ENCODE assay signal across 31 cellular contexts in genomic region chr2:223062304-223062845, GRCh38. TPM values are rescaled to one million over a fixed set of nuclear protein-coding genes. Genes with fewer than 3 reads are reported as not detected.
DNase-seq lines count a peak whose midpoint lies in the region; TF ChIP-seq lines count a peak whose summit lies in the region.
"Had no signal": no experiment of that assay in that cellular context is flagged by ENCODE, and none has a peak within 500 bp of the region (broad histone marks: within the 10 kb centered on the region; RNA-seq: fewer than 3 reads in every experiment).

No MANE protein-coding gene starts in this region.

- 44 to 49% methylated on average over 3 of the region's 3 CpGs for WGBS in GM23248 (ENCODE audit: low coverage in 1 of 2, low lambda C conversion rate in 2 of 2, missing lambda C conversion rate in 2 of 2), 2 experiments

- CTCF ChIA-PET in Caco-2 (lab: Charles Lee), result interaction anchor here (0.5 kb wide), 1 partner anchor 404 kb away, joined by 3 read pairs; no protein-coding TSS in a partner anchor
- CTCF ChIA-PET in activated CD4-positive, alpha-beta T cell treated with anti-CD3 and anti-CD28 coated beads, Interleukin-2, amount 10 ng/mL, durations not matched to agents 7 days and 5 days (lab: Charles Lee), result no interaction called here

- no peak overlapping the region for H3K4me3 Mint-ChIP-seq in Caco-2 (ENCODE audit: unreplicated experiment)
- no peak overlapping the region for H3K4me3 Mint-ChIP-seq in activated CD4-positive, alpha-beta T cell treated with anti-CD3 and anti-CD28 coated beads, Interleukin-2, amount 10 ng/mL, durations not matched to agents 7 days and 5 days
- H3K4me3 Mint-ChIP-seq: activated T-cell treated with anti-CD3 and anti-CD28 coated beads, Interleukin-2, amount 50 U/mL, for 24 hours; CD4-positive, alpha-beta T cell; natural killer cell treated with Interleukin-12 subunit alpha and Interleukin-12 subunit beta and Interleukin-15 and Interleukin-18, amount 100 ng/mL, for 72 hours had no signal

- no peak overlapping the region; the same call in 1 of the 2 replicates for H3K4me3 ChIP-seq in GM23248
- no peak overlapping the region for H3K4me3 ChIP-seq in Caco-2 (ENCODE audit: low read depth, low read length)
- H3K4me3 ChIP-seq: body of pancreas, heart right ventricle, lower lobe of right lung, mucosa of descending colon, pancreas, spleen, upper lobe of left lung had no signal

- peak overlapping the region; percentile 24 for H3K27ac ChIP-seq in GM23248
- H3K27ac ChIP-seq: body of pancreas, epithelial cell of prostate, heart right ventricle, lower lobe of right lung, pancreas, RWPE1, spleen, upper lobe of left lung, VCaP had no signal

- no peak for TF ChIP-seq CTCF in Caco-2 (IDR thresholded peaks at IDR 0.05; ENCODE audit: insufficient read depth in 1 of 2, low read depth in 1 of 2, low read length in 1 of 2, severe bottlenecking in 1 of 2, unreplicated experiment in 1 of 2)

- peak overlapping the region; percentile 10; the same call in 1 of the 2 replicates for H2AFZ ChIP-seq in GM23248

- H3K4me1 ChIP-seq in GM23248 (ENCODE audit: insufficient read depth) (peaks cover 16% of the 10 kb centered on the region), Caco-2 (peaks cover 11% of the 10 kb centered on the region)
- H3K4me1 ChIP-seq: lower lobe of right lung had no signal

- POLR2A ChIA-PET in Caco-2 (lab: Charles Lee), result no interaction called here
- POLR2A ChIA-PET in activated CD4-positive, alpha-beta T cell treated with anti-CD3 and anti-CD28 coated beads, Interleukin-2, amount 10 ng/mL, durations not matched to agents 7 days and 5 days (lab: Charles Lee), result no interaction called here

- H3K27me3 Mint-ChIP-seq in Caco-2 (ENCODE audit: insufficient read depth, unreplicated experiment), result peaks cover 14% of the 10 kb centered on the region
- peaks cover 2% of the 10 kb centered on the region for H3K27me3 Mint-ChIP-seq in activated CD4-positive, alpha-beta T cell treated with anti-CD3 and anti-CD28 coated beads, Interleukin-2, amount 10 ng/mL, durations not matched to agents 7 days and 5 days

- H3K79me2 ChIP-seq in GM23248 (ENCODE audit: insufficient read depth), result no peaks in the 10 kb centered on the region

- H3K9me3 Mint-ChIP-seq in Caco-2 (ENCODE audit: unreplicated experiment), result peaks cover 11% of the 10 kb centered on the region
- H3K9me3 Mint-ChIP-seq in activated CD4-positive, alpha-beta T cell treated with anti-CD3 and anti-CD28 coated beads, Interleukin-2, amount 10 ng/mL, durations not matched to agents 7 days and 5 days, result no peaks in the 10 kb centered on the region
- H3K9me3 Mint-ChIP-seq: activated T-cell treated with anti-CD3 and anti-CD28 coated beads, Interleukin-2, amount 50 U/mL, for 24 hours; CD4-positive, alpha-beta T cell; natural killer cell treated with Interleukin-12 subunit alpha and Interleukin-12 subunit beta and Interleukin-15 and Interleukin-18, amount 100 ng/mL, for 72 hours had no signal

- no peak overlapping the region for H3K27ac Mint-ChIP-seq in Caco-2 (ENCODE audit: unreplicated experiment)
- H3K27ac Mint-ChIP-seq in activated CD4-positive, alpha-beta T cell treated with anti-CD3 and anti-CD28 coated beads, Interleukin-2, amount 10 ng/mL, durations not matched to agents 7 days and 5 days, result no peak overlapping the region
- H3K27ac Mint-ChIP-seq: activated T-cell treated with anti-CD3 and anti-CD28 coated beads, Interleukin-2, amount 50 U/mL, for 24 hours; CD4-positive, alpha-beta T cell; natural killer cell treated with Interleukin-12 subunit alpha and Interleukin-12 subunit beta and Interleukin-15 and Interleukin-18, amount 100 ng/mL, for 72 hours; T-helper 17 cell had no signal

- H3K36me3 ChIP-seq in GM23248 (ENCODE audit: low read depth), result no peaks in the 10 kb centered on the region
- H3K36me3 ChIP-seq in Caco-2 (ENCODE audit: control insufficient read depth, insufficient read depth, low read length), result no peaks in the 10 kb centered on the region
- H3K36me3 ChIP-seq: heart right ventricle, lower lobe of right lung, pancreas, spleen, upper lobe of left lung had no signal

- DNase-seq in GM23248 (peak; percentile 68), amniotic epithelial cell (ENCODE audit: low read depth) (peak; percentile 63), iris pigment epithelial cell (ENCODE audit: low read depth) (peak; percentile 68), Caco-2 (no peak), cortex of kidney (lab: John Stamatoyannopoulos, UW) (no peak), NCI-H1417 treated with DMSO at 0.1 percent for 48 hours (lab: John Stamatoyannopoulos, UW) (no peak)
- no peak for DNase-seq in activated CD4-positive, alpha-beta T cell treated with anti-CD3 and anti-CD28 coated beads, Interleukin-2, amount 10 ng/mL, durations not matched to agents 7 days and 5 days
- DNase-seq: activated CD4-positive, alpha-beta T cell treated with anti-CD3 and anti-CD28 coated beads for 48 hours; activated gamma-delta T cell treated with Interleukin-2 at 50 U/mL for 16 hours; activated T-cell treated with anti-CD3 and anti-CD28 coated beads, Interleukin-2, amount 50 U/mL, for 24 hours; AML-193; body of pancreas; CD4-positive, alpha-beta T cell; cerebellar nuclear complex; DMS 273 treated with DMSO at 0.1 percent for 48 hours; heart right ventricle; KG1; lower lobe of right lung; mucosa of descending colon; NCI-H1417; NCI-H345; pancreas; spleen; T-helper 17 cell; upper lobe of left lung had no signal

- in situ Hi-C loops in GM23248 (cut with MboI), result no loop called here

- intact Hi-C loops in Caco-2 (cut with micrococcal nuclease; ENCODE audit: unreplicated experiment), result no loop called here

- no peaks in the 10 kb centered on the region for H3K4me1 Mint-ChIP-seq in Caco-2 (ENCODE audit: low read depth, unreplicated experiment)
- H3K4me1 Mint-ChIP-seq in activated CD4-positive, alpha-beta T cell treated with anti-CD3 and anti-CD28 coated beads, Interleukin-2, amount 10 ng/mL, durations not matched to agents 7 days and 5 days, result no peaks in the 10 kb centered on the region
- H3K4me1 Mint-ChIP-seq: T-helper 17 cell had no signal

- H4K20me1 ChIP-seq in GM23248 (ENCODE audit: insufficient read depth), result no peaks in the 10 kb centered on the region

- BruUV-seq in Caco-2 (replicated peaks; lab: Mats Ljungman, UMichigan), result no TSS peak

- H3K9me2 ChIP-seq in GM23248 (ENCODE audit: insufficient read depth), result no peaks in the 10 kb centered on the region

- peaks cover 13% of the 10 kb centered on the region for H3F3A ChIP-seq in GM23248 (ENCODE audit: insufficient read depth)

- H3K9ac ChIP-seq in GM23248, result no peak overlapping the region

- no peaks in the 10 kb centered on the region for H3K36me3 Mint-ChIP-seq in Caco-2 (ENCODE audit: insufficient read depth, unreplicated experiment)
- no peaks in the 10 kb centered on the region for H3K36me3 Mint-ChIP-seq in activated CD4-positive, alpha-beta T cell treated with anti-CD3 and anti-CD28 coated beads, Interleukin-2, amount 10 ng/mL, durations not matched to agents 7 days and 5 days (ENCODE audit: low read depth)
- H3K36me3 Mint-ChIP-seq: natural killer cell treated with Interleukin-12 subunit alpha and Interleukin-12 subunit beta and Interleukin-15 and Interleukin-18, amount 100 ng/mL, for 72 hours had no signal

- H3K27me3 ChIP-seq in GM23248 (replicated peaks; ENCODE audit: insufficient read depth) (no peaks in the 10 kb centered on the region), Caco-2 (replicated peaks; ENCODE audit: control insufficient read depth, insufficient read depth, low read length) (no peaks in the 10 kb centered on the region)
- H3K27me3 ChIP-seq: body of pancreas, heart right ventricle, pancreas, upper lobe of left lung had no signal

- H3K9me3 ChIP-seq in GM23248 (ENCODE audit: low read depth) (no peaks in the 10 kb centered on the region), Caco-2 (no peaks in the 10 kb centered on the region)
- H3K9me3 ChIP-seq: body of pancreas, heart right ventricle, lower lobe of right lung, mucosa of descending colon, pancreas, spleen, upper lobe of left lung had no signal

- peak overlapping the region; percentile 59 for H3K4me2 ChIP-seq in GM23248 (ENCODE audit: unreplicated experiment)

RNA-seq across cellular contexts. Expression of gene KCNE4, which starts 10.4 kb away (rescaled TPM):
- 3.8 and 5.9 TPM in 2 replicates for total RNA-seq in GM23248 (2014; rRNA removed; shearing (Covaris generic))
- polyA plus RNA-seq in GM23248 (2016; fragmentation: Nextera tagmentation; extraction: Ambion mirVana), result 3.1 and 3.3 TPM in 2 replicates
- total RNA-seq in Caco-2 (2022), result not detected in 2 replicates
- not detected for total RNA-seq in activated CD4-positive, alpha-beta T cell treated with anti-CD3 and anti-CD28 coated beads, Interleukin-2, amount 10 ng/mL, durations not matched to agents 7 days and 5 days
- total RNA-seq: activated CD8-positive, alpha-beta memory T cell treated with anti-CD3 and anti-CD28 coated beads for 36 hours; CD4-positive, alpha-beta T cell; G401; natural killer cell treated with Interleukin-12 subunit alpha and Interleukin-12 subunit beta and Interleukin-15 and Interleukin-18, amount 100 ng/mL, for 72 hours; T-helper 17 cell had no signal

Comparison
In these comparisons a context has a peak if more than half of its experiments do, and no peak if none do; other contexts are left out.
1. DNase-seq: peak in GM23248 (single experiment), amniotic epithelial cell (single experiment) and iris pigment epithelial cell (single experiment); none in Caco-2 (0 of 2), cortex of kidney (single experiment), NCI-H1417 treated with DMSO at 0.1 percent for 48 hours (single experiment) and activated CD4-positive, alpha-beta T cell treated with anti-CD3 and anti-CD28 coated beads, Interleukin-2, amount 10 ng/mL, durations not matched to agents 7 days and 5 days (single experiment).